ENCODE assay signal across 7 cellular contexts in genomic region chr16:30217082-30217481, GRCh38. TPM values are rescaled to one million over a fixed set of nuclear protein-coding genes. Genes with fewer than 3 reads are reported as not detected.
DNase-seq lines count a peak whose midpoint lies in the region; ATAC-seq and TF ChIP-seq lines count a peak whose summit lies in the region.
"Not testable (repeated sequence)": the region's sequence is repeated elsewhere in the genome, so short reads cannot be mapped to it uniquely, and the experiment has no call there.

No MANE protein-coding gene starts in this region.

- H3K9me3 ChIP-seq in mucosa of descending colon, prostate gland, thoracic aorta: not testable (repeated sequence)

- not testable (repeated sequence) for H3K4me3 ChIP-seq in mucosa of descending colon, prostate gland, thoracic aorta

- intact Hi-C loops in activated B cell treated with CpG ODN at 0.5 μM for 24 hours (cut with micrococcal nuclease); left ventricle myocardium superior (cut with micrococcal nuclease); mucosa of descending colon (cut with DNase I, micrococcal nuclease); prostate gland (cut with DNase I): not testable (repeated sequence)

- peak; percentile 13 for DNase-seq in activated B cell treated with CpG ODN at 0.5 μM for 24 hours
- DNase-seq in activated T-cell treated with anti-CD3 and anti-CD28 coated beads, Interleukin-2, amount 50 U/mL, for 4 hours: peak; percentile 1
- DNase-seq in chondrocyte (ENCODE audit: low spot score): peak; percentile 80
- peak; percentile 3 for DNase-seq in left ventricle myocardium superior
- peak in 2 of 3 donors; percentile 16 to 17 for DNase-seq in mucosa of descending colon
- peak; percentile 1 for DNase-seq in prostate gland (ENCODE audit: low spot score)
- DNase-seq in thoracic aorta (ENCODE audit: low spot score): peak; percentile 1

- not testable (repeated sequence) for TF ChIP-seq CTCF in activated B cell treated with CpG ODN at 0.5 μM for 24 hours (IDR thresholded peaks at IDR 0.05); chondrocyte (IDR thresholded peaks at IDR 0.05); mucosa of descending colon (IDR thresholded peaks at IDR 0.05); prostate gland (IDR thresholded peaks at IDR 0.05); thoracic aorta (IDR thresholded peaks at IDR 0.05)

- H3K27me3 ChIP-seq in prostate gland (replicated peaks; ENCODE audit: insufficient read depth); thoracic aorta (replicated peaks; ENCODE audit: insufficient read depth): not testable (repeated sequence)

- not testable (repeated sequence) for H3K9me3 Mint-ChIP-seq in activated B cell treated with CpG ODN at 0.5 μM for 24 hours; activated T-cell treated with anti-CD3 and anti-CD28 coated beads, Interleukin-2, amount 50 U/mL, for 4 hours; chondrocyte (ENCODE audit: low read depth)

- not testable (repeated sequence) for ATAC-seq in activated B cell treated with CpG ODN at 0.5 μM for 24 hours (ENCODE audit: low read depth); activated T-cell treated with anti-CD3 and anti-CD28 coated beads, Interleukin-2, amount 50 U/mL, for 4 hours; left ventricle myocardium superior; mucosa of descending colon; thoracic aorta (ENCODE audit: insufficient number of reproducible peaks, low FRiP score, low read depth)

- H3K4me1 Mint-ChIP-seq in activated B cell treated with CpG ODN at 0.5 μM for 24 hours; activated T-cell treated with anti-CD3 and anti-CD28 coated beads, Interleukin-2, amount 50 U/mL, for 4 hours (ENCODE audit: low read depth); chondrocyte (ENCODE audit: low read depth): not testable (repeated sequence)

- not testable (repeated sequence) for H3K4me3 Mint-ChIP-seq in activated B cell treated with CpG ODN at 0.5 μM for 24 hours; activated T-cell treated with anti-CD3 and anti-CD28 coated beads, Interleukin-2, amount 50 U/mL, for 4 hours; chondrocyte (ENCODE audit: unreplicated experiment)

- CTCF ChIA-PET in activated B cell treated with CpG ODN at 0.5 μM for 24 hours (lab: Charles Lee): not testable (repeated sequence)

- WGBS in prostate gland: 58% methylated on average over 5 of the region's 5 CpGs

- H3K27ac ChIP-seq in prostate gland, thoracic aorta: not testable (repeated sequence)

- TF ChIP-seq POLR2A in prostate gland (IDR thresholded peaks at IDR 0.05): not testable (repeated sequence)

- H3K27ac Mint-ChIP-seq in activated B cell treated with CpG ODN at 0.5 μM for 24 hours; chondrocyte (ENCODE audit: unreplicated experiment): not testable (repeated sequence)

- H3K27me3 Mint-ChIP-seq in activated B cell treated with CpG ODN at 0.5 μM for 24 hours; activated T-cell treated with anti-CD3 and anti-CD28 coated beads, Interleukin-2, amount 50 U/mL, for 4 hours (ENCODE audit: low read depth); chondrocyte (ENCODE audit: low read depth): not testable (repeated sequence)

- POLR2A ChIA-PET in activated B cell treated with CpG ODN at 0.5 μM for 24 hours (lab: Charles Lee): not testable (repeated sequence)

- not testable (repeated sequence) for H3K4me1 ChIP-seq in mucosa of descending colon (ENCODE audit: low read depth); prostate gland (replicated peaks); thoracic aorta (ENCODE audit: control insufficient read depth in 1 of 2, low read depth in 2 of 2)

- not testable (repeated sequence) for H3K36me3 ChIP-seq in mucosa of descending colon (ENCODE audit: low read depth); prostate gland; thoracic aorta

- H3K36me3 Mint-ChIP-seq in activated B cell treated with CpG ODN at 0.5 μM for 24 hours (ENCODE audit: low read depth); activated T-cell treated with anti-CD3 and anti-CD28 coated beads, Interleukin-2, amount 50 U/mL, for 4 hours (ENCODE audit: insufficient read depth); chondrocyte (ENCODE audit: low read depth): not testable (repeated sequence)

RNA-seq across cellular contexts. Expression of gene SULT1A3, which starts 18.0 kb away (rescaled TPM):
- 15.7 and 23.3 TPM in 2 replicates for total RNA-seq in activated B cell treated with CpG ODN at 0.5 μM for 24 hours
- 1 to 10 TPM; 6.8 to 7.6 (median 7.0) TPM for total RNA-seq in activated T-cell treated with anti-CD3 and anti-CD28 coated beads, Interleukin-2, amount 50 U/mL, for 4 hours
- total RNA-seq in chondrocyte: 14.1 to 16.6 TPM (median 14.7 TPM) in 3 replicates
- 12.5 TPM for total RNA-seq in left ventricle myocardium superior
- total RNA-seq in mucosa of descending colon: 10 to 100 TPM; 37.1 to 96.5 (median 66.7) TPM
- total RNA-seq in prostate gland: 10 to 100 TPM in 1 of 2 donors, 1 to 10 TPM in 1; 8.8 to 10.2 TPM
- total RNA-seq in thoracic aorta: 10 to 100 TPM; 11.1 to 15.6 TPM

RNA-seq across cellular contexts. Expression of gene SLX1A, which starts 23.4 kb away (rescaled TPM):
- total RNA-seq in activated B cell treated with CpG ODN at 0.5 μM for 24 hours (54.2 and 77.0 TPM in 2 replicates), chondrocyte (16.1 to 44.4 TPM (median 36.9 TPM) in 3 replicates), left ventricle myocardium superior (16.5 TPM), mucosa of descending colon (100 to 1,000 TPM in 1 of 3 donors, 10 to 100 TPM in 2; 52.8 to 100 (median 68.0) TPM), prostate gland (10 to 100 TPM; 36.8 to 41.3 TPM), thoracic aorta (10 to 100 TPM; 20.1 to 43.6 TPM)
- 100 to 1,000 TPM in 1 of 3 donors, 10 to 100 TPM in 2; 84.5 to 110 (median 95.6) TPM for total RNA-seq in activated T-cell treated with anti-CD3 and anti-CD28 coated beads, Interleukin-2, amount 50 U/mL, for 4 hours

RNA-seq across cellular contexts. Expression of gene BOLA2B, which starts 23.6 kb away (rescaled TPM):
- total RNA-seq in activated B cell treated with CpG ODN at 0.5 μM for 24 hours: 145 and 174 TPM in 2 replicates
- 100 to 1,000 TPM; 468 to 531 (median 481) TPM for total RNA-seq in activated T-cell treated with anti-CD3 and anti-CD28 coated beads, Interleukin-2, amount 50 U/mL, for 4 hours
- 86.5 to 101 TPM (median 97.5 TPM) in 3 replicates for total RNA-seq in chondrocyte
- 49.5 TPM for total RNA-seq in left ventricle myocardium superior
- total RNA-seq in mucosa of descending colon: 100 to 1,000 TPM in 2 of 3 donors, 10 to 100 TPM in 1; 67.8 to 187 (median 152) TPM
- 100 to 1,000 TPM; 137 to 151 TPM for total RNA-seq in prostate gland
- total RNA-seq in thoracic aorta: 100 to 1,000 TPM in 1 of 2 donors, 10 to 100 TPM in 1; 83.4 to 224 TPM

RNA-seq across cellular contexts. Expression of gene NPIPB13, which starts 31.2 kb away (rescaled TPM):
- total RNA-seq in activated B cell treated with CpG ODN at 0.5 μM for 24 hours (42.9 and 48.1 TPM in 2 replicates), chondrocyte (5.6 to 9.9 TPM (median 9.8 TPM) in 3 replicates), left ventricle myocardium superior (3.5 TPM), mucosa of descending colon (10 to 100 TPM; 15.3 to 28.5 (median 21.7) TPM), prostate gland (1 to 10 TPM in 1 of 2 donors, under 1 TPM in 1; 0.82 to 5.8 TPM), thoracic aorta (10 to 100 TPM in 1 of 2 donors, 1 to 10 TPM in 1; 6.5 to 14.0 TPM)
- 10 to 100 TPM in 1 of 3 donors, 1 to 10 TPM in 2; 8.2 to 10.2 (median 8.3) TPM for total RNA-seq in activated T-cell treated with anti-CD3 and anti-CD28 coated beads, Interleukin-2, amount 50 U/mL, for 4 hours

RNA-seq across cellular contexts. Expression of gene CORO1A, which starts 33.7 kb away (rescaled TPM):
- total RNA-seq in activated B cell treated with CpG ODN at 0.5 μM for 24 hours: 1,030 and 1,060 TPM in 2 replicates
- 100 to 1,000 TPM; 747 to 940 (median 832) TPM for total RNA-seq in activated T-cell treated with anti-CD3 and anti-CD28 coated beads, Interleukin-2, amount 50 U/mL, for 4 hours
- 2.2 to 3.0 TPM (median 2.9 TPM) in 3 replicates for total RNA-seq in chondrocyte
- 10.3 TPM for total RNA-seq in left ventricle myocardium superior
- total RNA-seq in mucosa of descending colon: 10 to 100 TPM; 24.2 to 42.0 (median 25.2) TPM
- 10 to 100 TPM in 1 of 2 donors, 1 to 10 TPM in 1; 8.9 to 14.7 TPM for total RNA-seq in prostate gland
- total RNA-seq in thoracic aorta: 10 to 100 TPM; 78.1 to 87.8 TPM

Comparison
In these comparisons a context has a peak if more than half of its experiments do, and no peak if none do; other contexts are left out.
1. DNase-seq: peak in every context shown above with its lines; median percentile 80 in chondrocyte; 16 in mucosa of descending colon; 13 in activated B cell treated with CpG ODN at 0.5 μM for 24 hours; 3 in left ventricle myocardium superior; 1 in activated T-cell treated with anti-CD3 and anti-CD28 coated beads, Interleukin-2, amount 50 U/mL, for 4 hours; 1 in prostate gland; 1 in thoracic aorta.